In the genomic region with DNA sequence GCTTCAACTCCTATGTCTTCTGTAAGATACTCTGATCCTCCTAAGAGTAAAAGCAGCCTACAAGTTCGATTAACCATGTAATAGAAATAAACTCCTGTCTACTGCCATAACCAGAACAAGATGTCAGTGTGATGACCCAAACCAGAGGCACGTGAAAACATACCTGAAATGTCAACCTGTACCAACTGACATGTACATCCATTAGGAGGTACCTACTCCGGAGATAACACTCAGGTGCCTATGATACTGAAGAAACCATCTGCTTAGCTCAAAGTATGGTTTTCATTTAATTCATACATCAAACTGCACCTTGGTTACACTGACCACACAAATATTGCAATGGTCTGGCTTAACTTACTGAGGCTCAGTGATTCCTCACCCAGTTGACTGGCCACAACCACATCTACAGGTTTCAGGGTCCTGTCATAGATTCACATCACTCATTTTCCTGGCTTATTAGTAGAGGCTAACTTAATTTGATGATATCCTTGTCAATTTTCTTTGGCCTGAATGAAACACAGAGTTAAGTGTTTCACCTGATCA, we compare ENCODE assay signal across 12 cellular contexts. TPM values are rescaled to one million over a fixed set of nuclear protein-coding genes. Genes with fewer than 3 reads are reported as not detected.
DNase-seq lines count a peak whose midpoint lies in the region; ATAC-seq, FAIRE-seq and TF ChIP-seq lines count a peak whose summit lies in the region.
"Had no signal": no experiment of that assay in that cellular context is flagged by ENCODE, and none has a peak within 500 bp of the region (broad histone marks: within the 10 kb centered on the region; RNA-seq: fewer than 3 reads in every experiment).

No MANE protein-coding gene starts in this region.

- no peak overlapping the region for H4K5ac ChIP-seq in H1 (ENCODE audit: insufficient read length, low read depth, low read length)

- H3K79me1 ChIP-seq in H1 (ENCODE audit: low read depth, low read length), result no peaks in the 10 kb centered on the region

- H3K9me2 ChIP-seq in OCI-LY1 (ENCODE audit: low read depth, low read length), result no peaks in the 10 kb centered on the region

- TF ChIP-seq POLR2A in H1 (IDR thresholded peaks at IDR 0.05; ENCODE audit: control extremely low read depth in 1 of 2, low read depth in 2 of 2, low read length in 2 of 2), result no peak
- TF ChIP-seq POLR2A in GM18505 (IDR thresholded peaks at IDR 0.05; ENCODE audit: borderline replicate concordance, extremely low read depth, insufficient read depth, insufficient read length), result no peak

- H3K36me3 ChIP-seq in DND-41 (ENCODE audit: insufficient read depth, low read length) (peaks cover 63% of the 10 kb centered on the region), OCI-LY1 (ENCODE audit: insufficient read depth, low read length) (peaks cover 74% of the 10 kb centered on the region), H1 (ENCODE audit: control insufficient read depth in 2 of 4, insufficient read depth in 4 of 4, low read length in 3 of 4) (no peaks in the 10 kb centered on the region), smooth muscle cell (ENCODE audit: low read depth) (no peaks in the 10 kb centered on the region), osteoblast (ENCODE audit: insufficient read depth, low read length) (no peaks in the 10 kb centered on the region)

- H3K9ac ChIP-seq in DND-41 (ENCODE audit: low read depth, low read length), result 0 out of 2 replicates have a peak overlapping the region, but pooled peaks have one; percentile 14
- H3K9ac ChIP-seq in OCI-LY1 (ENCODE audit: low read length), result peak overlapping the region; percentile 99
- H3K9ac ChIP-seq in H1 (replicated peaks in 1 of 4; ENCODE audit: extremely low read depth in 1 of 4, low read depth in 3 of 4, low read length in 3 of 4), result no peak overlapping the region
- H3K9ac ChIP-seq in smooth muscle cell (ENCODE audit: low read depth), result no peak overlapping the region

- no peak overlapping the region for H2BK120ac ChIP-seq in H1 (replicated peaks; ENCODE audit: low read depth, low read length)

- 0 out of 2 replicates have a peak overlapping the region, but pooled peaks have one; percentile 7 for H2BK20ac ChIP-seq in H1 (ENCODE audit: low read length)

- H2BK15ac ChIP-seq in H1 (ENCODE audit: low read length), result no peak overlapping the region

- no peak overlapping the region for H3K23ac ChIP-seq in H1 (ENCODE audit: insufficient read length)

- H2AK5ac ChIP-seq in H1 (ENCODE audit: low read depth, low read length), result no peak overlapping the region

- no peak overlapping the region for H3K27ac ChIP-seq in DND-41 (ENCODE audit: low read length)
- H3K27ac ChIP-seq in OCI-LY1 (ENCODE audit: low read depth, low read length, poor library complexity, severe bottlenecking), result peak overlapping the region; percentile 95
- H3K27ac ChIP-seq in H1 (ENCODE audit: low read depth, low read length), result no peak overlapping the region
- H3K27ac ChIP-seq in smooth muscle cell (ENCODE audit: low read depth), result no peak overlapping the region
- H3K27ac ChIP-seq in osteoblast (ENCODE audit: low read depth, low read length), result no peak overlapping the region

- H2AFZ ChIP-seq in DND-41 (ENCODE audit: low read depth, low read length), result no peak overlapping the region
- H2AFZ ChIP-seq in OCI-LY1 (ENCODE audit: low read length), result no peak overlapping the region
- H2AFZ ChIP-seq in H1 (ENCODE audit: low read length), result no peak overlapping the region
- no peak overlapping the region for H2AFZ ChIP-seq in smooth muscle cell (ENCODE audit: low read depth)
- no peak overlapping the region for H2AFZ ChIP-seq in osteoblast (ENCODE audit: low read length)
- H2AFZ ChIP-seq: GM23338 had no signal

- H3F3A ChIP-seq in OCI-LY1 (ENCODE audit: insufficient read depth, low read length) (peaks cover 4% of the 10 kb centered on the region; the same call in 1 of the 2 replicates), smooth muscle cell (ENCODE audit: low read depth) (no peaks in the 10 kb centered on the region)

- ATAC-seq in DND-41 (ENCODE audit: insufficient read depth, low read depth), result no peak
- no peak for ATAC-seq in GM18505 (IDR thresholded peaks at IDR 0.05; ENCODE audit: unreplicated experiment)
- ATAC-seq: GM23338 had no signal

- no peak for TF ChIP-seq RAD21 in H1 (IDR thresholded peaks at IDR 0.05 in 1 of 2, conservative IDR thresholded peaks at IDR 0.05 in 1 of 2; ENCODE audit: low read depth in 2 of 2, low read length in 2 of 2)

- CTCF ChIA-PET in H1 (lab: Charles Lee; ENCODE audit: partially characterized antibody), result interaction anchor here (0.7 to 1.8 kb wide), 6 partner anchors 23 to 108 kb away, joined by 3 to 4 read pairs (median 3); no protein-coding TSS in a partner anchor

- peak overlapping the region; percentile 53 for H3K4me2 ChIP-seq in DND-41 (ENCODE audit: insufficient read depth, low read length)
- H3K4me2 ChIP-seq in OCI-LY1 (ENCODE audit: low read length), result peak overlapping the region; percentile 89
- no peak overlapping the region for H3K4me2 ChIP-seq in H1 (ENCODE audit: insufficient read depth in 1 of 2, low read depth in 2 of 2, low read length in 2 of 2)
- peak overlapping the region; percentile 23 for H3K4me2 ChIP-seq in smooth muscle cell
- no peak overlapping the region for H3K4me2 ChIP-seq in osteoblast (ENCODE audit: insufficient read depth, low read length)

- no peak overlapping the region for H3K18ac ChIP-seq in H1 (ENCODE audit: extremely low read depth, low read length)

- H3K4me1 ChIP-seq in DND-41 (ENCODE audit: insufficient read depth, low read length), result peaks cover 67% of the 10 kb centered on the region
- peaks cover 79% of the 10 kb centered on the region for H3K4me1 ChIP-seq in OCI-LY1 (ENCODE audit: insufficient read depth, low read length, severe bottlenecking)
- peaks cover 7 to 25% (median 17%) of the 10 kb centered on the region in 4 experiments for H3K4me1 ChIP-seq in H1 (replicated peaks in 1 of 4; ENCODE audit: control insufficient read depth in 3 of 4, insufficient read depth in 4 of 4, low read length in 3 of 4)
- H3K4me1 ChIP-seq in smooth muscle cell (ENCODE audit: low read depth), result peaks cover 23% of the 10 kb centered on the region
- H3K4me1 ChIP-seq in osteoblast (ENCODE audit: insufficient read depth, low read length), result peaks cover 3% of the 10 kb centered on the region

- no peak for TF ChIP-seq EP300 in H1 (IDR thresholded peaks at IDR 0.05; ENCODE audit: borderline replicate concordance in 1 of 2, low read depth in 2 of 2, low read length in 2 of 2)

- H4K20me1 ChIP-seq in DND-41 (ENCODE audit: insufficient read depth, low read length) (peaks cover 45% of the 10 kb centered on the region), OCI-LY1 (ENCODE audit: insufficient read depth, low read length) (no peaks in the 10 kb centered on the region), H1 (replicated peaks in 1 of 2; ENCODE audit: control insufficient read depth in 1 of 2, insufficient read depth in 2 of 2, low read length in 2 of 2) (no peaks in the 10 kb centered on the region), smooth muscle cell (ENCODE audit: low read depth) (peaks cover 60% of the 10 kb centered on the region), osteoblast (ENCODE audit: insufficient read depth, low read length) (no peaks in the 10 kb centered on the region)

- no peak for TF ChIP-seq CTCF in DND-41 (IDR thresholded peaks at IDR 0.05; ENCODE audit: borderline replicate concordance, extremely low read depth, low read length, poor library complexity, severe bottlenecking)
- no peak for TF ChIP-seq CTCF in OCI-LY1 (IDR thresholded peaks at IDR 0.05; ENCODE audit: low read length)
- TF ChIP-seq CTCF in H1 (IDR thresholded peaks at IDR 0.05; ENCODE audit: control extremely low read depth in 1 of 3, insufficient read depth in 1 of 3, low read depth in 1 of 3, low read length in 3 of 3), result no peak
- TF ChIP-seq CTCF in smooth muscle cell (IDR thresholded peaks at IDR 0.05; ENCODE audit: borderline replicate concordance, insufficient read depth, poor library complexity, severe bottlenecking), result no peak
- no peak for TF ChIP-seq CTCF in osteoblast (IDR thresholded peaks at IDR 0.05; ENCODE audit: extremely low read depth, low read depth, low read length)

- FAIRE-seq in H1 (lab: Jason Lieb, UNC), result no peak

- no peak overlapping the region for H3K56ac ChIP-seq in H1 (replicated peaks; ENCODE audit: insufficient read length, low read depth, low read length)

- no peak overlapping the region for H4K91ac ChIP-seq in H1 (replicated peaks; ENCODE audit: insufficient read length, low read length)

- WGBS in H1 (ENCODE audit: extremely low coverage in 1 of 2, insufficient coverage in 1 of 2, insufficient read length in 1 of 2, insufficient replicate concordance in 2 of 2, low coverage in 1 of 2, low lambda C conversion rate in 2 of 2, missing lambda C conversion rate in 1 of 2), 2 experiments, result 87% methylated on average over 3 of the region's 3 CpGs; no CpG with 5 or more reads in 1 of the 2 experiments
- WGBS in smooth muscle cell (ENCODE audit: low lambda C conversion rate), result 94% methylated on average over 3 of the region's 3 CpGs

- H3K4ac ChIP-seq in H1 (replicated peaks; ENCODE audit: insufficient read length, low read depth, low read length), result no peak overlapping the region

- no peak overlapping the region for H2BK12ac ChIP-seq in H1 (ENCODE audit: low read depth, low read length)

- H4K8ac ChIP-seq in H1 (ENCODE audit: extremely low read depth, insufficient read depth, low read length), result no peak overlapping the region

- H3K4me3 ChIP-seq in DND-41 (ENCODE audit: low read depth in 1 of 2, low read length in 2 of 2) (peak overlapping the region in 1 of 2 experiments; percentile 34; a peak in 1 of 4 replicates), OCI-LY1 (ENCODE audit: low read depth, low read length, poor library complexity, severe bottlenecking) (peak overlapping the region; percentile 82), H1 (ENCODE audit: extremely low read depth in 1 of 4, insufficient read depth in 2 of 4, low read depth in 3 of 4, low read length in 4 of 4) (no peak overlapping the region), smooth muscle cell (no peak overlapping the region), osteoblast (ENCODE audit: insufficient read depth, low read length) (no peak overlapping the region)
- H3K4me3 ChIP-seq: GM23338 had no signal

- H3K9me3 ChIP-seq in DND-41 (ENCODE audit: insufficient read depth, low read length, severe bottlenecking) (no peaks in the 10 kb centered on the region), OCI-LY1 (ENCODE audit: low read length) (no peaks in the 10 kb centered on the region), H1 (ENCODE audit: insufficient read depth in 2 of 2, low read depth in 1 of 2, low read length in 1 of 2) (no peaks in the 10 kb centered on the region), smooth muscle cell (replicated peaks; ENCODE audit: low read depth) (no peaks in the 10 kb centered on the region), osteoblast (ENCODE audit: low read depth, low read length) (no peaks in the 10 kb centered on the region)

- H3K23me2 ChIP-seq in H1 (ENCODE audit: low read depth, low read length), result peaks cover 26% of the 10 kb centered on the region

- H3K27me3 ChIP-seq in DND-41 (ENCODE audit: insufficient read depth, low read length, poor library complexity) (no peaks in the 10 kb centered on the region), OCI-LY1 (ENCODE audit: insufficient read depth, low read length) (no peaks in the 10 kb centered on the region), H1 (replicated peaks in 1 of 4; ENCODE audit: control insufficient read depth in 3 of 4, extremely low read depth in 1 of 4, insufficient read depth in 3 of 4, low read length in 3 of 4) (peaks cover 0 to 50% (median 38%) of the 10 kb centered on the region in 4 experiments; a peak in 6 of 7 replicates), smooth muscle cell (ENCODE audit: low read depth) (no peaks in the 10 kb centered on the region), osteoblast (ENCODE audit: insufficient read depth, low read length) (peaks cover 4% of the 10 kb centered on the region)

- H2BK5ac ChIP-seq in H1 (ENCODE audit: low read depth, low read length), result no peak overlapping the region

- H3K79me2 ChIP-seq in DND-41 (ENCODE audit: insufficient read depth, low read length) (peaks cover 94% of the 10 kb centered on the region), OCI-LY1 (ENCODE audit: insufficient read depth, low read length) (peaks cover 87% of the 10 kb centered on the region), H1 (ENCODE audit: control insufficient read depth in 1 of 2, insufficient read depth in 2 of 2, low read length in 2 of 2) (no peaks in the 10 kb centered on the region), smooth muscle cell (ENCODE audit: low read depth) (peaks cover 88% of the 10 kb centered on the region), osteoblast (ENCODE audit: insufficient read depth, low read length) (no peaks in the 10 kb centered on the region)

- POLR2A ChIA-PET in H1 (lab: Charles Lee; ENCODE audit: partially characterized antibody), result interaction anchor here (1.3 kb wide), 1 partner anchor 11 kb away, joined by 3 read pairs; no protein-coding TSS in a partner anchor

- DNase-seq in DND-41, result no peak
- DNase-seq in H1 (ENCODE audit: low read depth in 1 of 2, low spot score in 2 of 2), result no peak
- DNase-seq in smooth muscle cell (lab: John Stamatoyannopoulos, UW; ENCODE audit: unreplicated experiment), result no peak
- DNase-seq in NCI-H1417 treated with DMSO at 0.1 percent for 48 hours (lab: John Stamatoyannopoulos, UW), result no peak
- no peak for DNase-seq in osteoblast (ENCODE audit: insufficient read length, low spot score, missing footprints)
- no peak for DNase-seq in Kasumi-1 (lab: John Stamatoyannopoulos, UW)
- DNase-seq: hypothalamus, NCI-H446, trophoblast cell had no signal

- H3K14ac ChIP-seq in H1 (ENCODE audit: insufficient read length), result no peak overlapping the region

RNA-seq across cellular contexts. Expression of a gene that starts 4.4 kb away (rescaled TPM):
- total RNA-seq in H1 (2021; fragmentation: NEBNext Ultra II Directional; extraction: Animal tissue kit (Norgen Biotek cat#: 25700)), result 4.2 and 4.8 TPM in 2 replicates
- polyA plus RNA-seq in H1 (2011; rRNA removed) (1.7 and 2.0 TPM in 2 replicates), smooth muscle cell (11.4 and 12.2 TPM in 2 replicates)
- 1.9 TPM for polyA plus RNA-seq in H1 (2011; cell fraction: cytosol; rRNA removed)
- 3.6 TPM for polyA plus RNA-seq in H1 (2011; cell fraction: nucleus; rRNA removed)
- 3.0 to 3.4 TPM (median 3.2 TPM) in 4 replicates for polyA plus RNA-seq in H1 (2012, experiment 1 of 2)
- 3.4 TPM for polyA plus RNA-seq in H1 (2012, experiment 2 of 2)
- 2.3 TPM for polyA plus RNA-seq in H1 (2013, experiment 1 of 2)
- 2.4 TPM for polyA plus RNA-seq in H1 (2013, experiment 2 of 2)
- polyA minus RNA-seq in H1 (2011; rRNA and poly(A)+ RNA removed), result 3.7 and 4.3 TPM in 2 replicates
- polyA minus RNA-seq in H1 (2011; cell fraction: cytosol; rRNA and poly(A)+ RNA removed), result 4.2 TPM
- 6.3 TPM for polyA minus RNA-seq in H1 (2011; cell fraction: nucleus; rRNA and poly(A)+ RNA removed)
- total RNA-seq in smooth muscle cell (8.9 and 12.5 TPM in 2 replicates), osteoblast (6.2 and 7.1 TPM in 2 replicates)

Comparison
In these comparisons a context has a peak if more than half of its experiments do, and no peak if none do; other contexts are left out.
1. H3K4me2 ChIP-seq: peak in DND-41 (single experiment), OCI-LY1 (single experiment) and smooth muscle cell (single experiment); none in H1 (0 of 2) and osteoblast (single experiment).
2. H3K9ac ChIP-seq: peak in DND-41 (single experiment) and OCI-LY1 (single experiment); none in H1 (0 of 4) and smooth muscle cell (single experiment).